In genomic region chr6:101396552-101397173, GRCh38 we compare ENCODE assay signal across 8 cellular contexts.
DNase-seq lines count a peak whose midpoint lies in the region; ATAC-seq and TF ChIP-seq lines count a peak whose summit lies in the region.

No MANE protein-coding gene starts in this region.

- ATAC-seq in HG02870 (IDR thresholded peaks at IDR 0.05; ENCODE audit: unreplicated experiment) = no peak
- no peak for ATAC-seq in GM19452 (IDR thresholded peaks at IDR 0.05; ENCODE audit: unreplicated experiment)
- no peak for ATAC-seq in HG02642 (IDR thresholded peaks at IDR 0.05; ENCODE audit: poor library complexity, unreplicated experiment)

- H3K9ac ChIP-seq in adipocyte (ENCODE audit: low read length) = no peak overlapping the region

- no peak overlapping the region for H3K4me3 ChIP-seq in adipocyte (ENCODE audit: low read length)

- H3K36me3 ChIP-seq in adipocyte (ENCODE audit: control insufficient read depth, insufficient read depth, low read length, severe bottlenecking) = no peaks in the 10 kb centered on the region

- peaks cover 42% of the 10 kb centered on the region for H3K27me3 ChIP-seq in adipocyte (replicated peaks; ENCODE audit: control insufficient read depth, insufficient read depth, low read length)

- H3K9me3 ChIP-seq in adipocyte (ENCODE audit: control insufficient read depth, low read length) = peaks cover 3% of the 10 kb centered on the region

- TF ChIP-seq CTCF in GM10266 (IDR thresholded peaks at IDR 0.05; ENCODE audit: control insufficient read depth, insufficient read depth, low read depth, missing control alignments) = no peak

- DNase-seq in GM10266 (ENCODE audit: extremely low spot score) (peak; percentile 69), LoVo (ENCODE audit: low spot score) (peak; percentile 67), adipocyte (ENCODE audit: low read depth) (peak; percentile 83), kidney tubule cell (ENCODE audit: low spot score) (peak; percentile 60)
- DNase-seq in effector CD8-positive, alpha-beta T cell (lab: John Stamatoyannopoulos, UW) = no peak

- H3K4me1 ChIP-seq in adipocyte (ENCODE audit: control insufficient read depth, insufficient read depth, low read length) = peaks cover 19% of the 10 kb centered on the region
